1 cellular context compared by ENCODE assay signal in genomic region chr22:23984430-23984829, GRCh38.
A peak's percentile ranks its signal among the peaks of the same experiment; 100 is the strongest.
TF ChIP-seq lines count a peak whose summit lies in the region.

No MANE protein-coding gene starts in this region.

TF ChIP-seq in IMR-90, 13 proteins besides CTCF, POLR2A, EP300 and RAD21:
- TF ChIP-seq MXI1 (IDR thresholded peaks at IDR 0.05; ENCODE audit: borderline replicate concordance, low read depth, low read length): peak; percentile 40; the same call in 1 of the 2 replicates
- TF ChIP-seq BHLHE40 (IDR thresholded peaks at IDR 0.05; ENCODE audit: low read depth, low read length): no peak
- peak; percentile 65 for TF ChIP-seq SMC3 (IDR thresholded peaks at IDR 0.05; ENCODE audit: low read depth, low read length)
